Comparison of ENCODE assay signal across 8 cellular contexts in the genomic region with DNA sequence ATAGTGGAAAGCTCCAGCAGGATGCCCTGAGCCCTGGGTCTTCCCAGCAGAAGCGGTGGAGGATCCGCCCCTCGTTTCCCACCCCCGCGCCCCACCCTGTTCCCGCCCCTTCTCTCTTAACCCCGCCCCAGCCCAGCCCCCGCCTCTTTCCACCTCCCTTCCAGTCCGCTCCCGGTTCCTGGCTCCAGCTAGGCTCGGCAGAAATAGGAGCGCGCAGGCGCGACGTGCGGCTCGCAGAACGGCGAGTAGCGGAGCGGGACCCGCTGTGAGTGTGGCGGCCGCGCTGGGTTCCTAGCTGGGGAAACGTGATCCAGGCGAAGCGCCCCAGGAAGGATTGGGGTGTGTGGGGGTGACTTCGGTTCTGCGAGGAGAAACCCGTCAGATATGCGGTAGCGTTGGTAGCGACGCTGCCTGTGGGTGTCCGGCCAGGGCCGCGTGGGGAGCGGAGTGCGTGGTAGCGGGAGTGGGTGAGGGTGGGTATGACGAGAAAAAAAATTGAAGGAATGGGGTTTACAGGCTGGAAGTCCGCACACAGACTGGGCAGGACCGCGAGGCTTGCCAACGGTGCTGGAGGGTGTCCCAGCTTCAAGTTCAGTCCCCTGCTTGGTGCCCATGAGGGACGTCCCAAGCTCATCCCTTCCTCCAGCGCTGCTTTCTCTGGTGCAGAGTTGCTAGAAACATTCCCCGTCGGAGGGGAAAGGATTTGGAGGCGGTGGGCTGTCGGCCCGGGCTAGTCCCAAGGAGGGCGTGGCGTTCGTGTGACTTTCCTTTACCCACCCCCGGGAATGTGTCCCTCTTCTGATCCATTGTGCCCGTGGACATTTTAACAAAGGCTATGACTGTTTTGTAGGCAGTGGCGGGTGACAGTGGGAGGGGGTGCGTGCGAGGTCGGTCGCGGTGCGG. TPM values are rescaled to one million over a fixed set of nuclear protein-coding genes. Genes with fewer than 3 reads are reported as not detected.
DNase-seq lines count a peak whose midpoint lies in the region; TF ChIP-seq lines count a peak whose summit lies in the region.

A gene (plus strand): TSS at position 234 of the 903 bp plus-strand sequence. CDS start 56,886 bp downstream, outside the sequence.

- peak within 1 kb of the TSS; percentile 76 for H3K4me3 ChIP-seq in epithelial cell of esophagus (ENCODE audit: low read length)
- H3K4me3 ChIP-seq in stomach smooth muscle (ENCODE audit: low read length in 2 of 2) = peak within 1 kb of the TSS; percentile 77 to 84

- H3K27me3 ChIP-seq in stomach smooth muscle (ENCODE audit: control insufficient read depth in 1 of 2, insufficient read depth in 2 of 2, low read length in 2 of 2) = no peaks in the 10 kb centered on the region

- DNase-seq in AG09319 (ENCODE audit: extremely low read depth, low read depth) (peak; percentile 64), HT-29 (ENCODE audit: low spot score) (peak; percentile 58), SK-MEL-5 (ENCODE audit: low read depth, low spot score) (peak; percentile 81), epithelial cell of esophagus (ENCODE audit: low read depth) (peak; percentile 83), lung microvascular endothelial cell (ENCODE audit: low read depth in 2 of 2) (peak; percentile 82 to 89)
- no peak for DNase-seq in stimulated activated CD4-positive, alpha-beta T cell treated with anti-CD3 and anti-CD28 coated beads, Interleukin-2, amount 100 ng/mL, for 48 hours
- no peak for DNase-seq in stimulated activated naive CD4-positive, alpha-beta T cell (lab: John Stamatoyannopoulos, UW)

- peak within 1 kb of the TSS; percentile 22 to 70 for H3K9ac ChIP-seq in stomach smooth muscle (ENCODE audit: low read length in 2 of 2)

- H3K36me3 ChIP-seq in stomach smooth muscle (ENCODE audit: control insufficient read depth in 2 of 2, insufficient read depth in 2 of 2, low read length in 2 of 2) = no peaks in the 10 kb centered on the region

- H3K4me1 ChIP-seq in stomach smooth muscle (ENCODE audit: control insufficient read depth, insufficient read depth, low read length) = no peaks in the 10 kb centered on the region

- H3K27ac ChIP-seq in stomach smooth muscle (ENCODE audit: low read length) = peak within 1 kb of the TSS; percentile 13

- no peaks in the 10 kb centered on the region for H3K9me3 ChIP-seq in stomach smooth muscle (ENCODE audit: control insufficient read depth in 2 of 2, low read length in 2 of 2)

- in situ Hi-C loops in SK-MEL-5 (cut with HindIII; ENCODE audit: low pct_unique_long_range_greater_than_20kb, low sequenced_read_pairs) = no loop called here

- TF ChIP-seq CTCF in AG09319 (IDR thresholded peaks at IDR 0.05; ENCODE audit: low read depth, low read length) = no peak
- no peak for TF ChIP-seq CTCF in epithelial cell of esophagus (IDR thresholded peaks at IDR 0.05; ENCODE audit: insufficient read depth, low read depth, low read length, missing control alignments)

RNA-seq across cellular contexts. Expression of the gene that starts here (rescaled TPM):
- 4.0 and 5.8 TPM in 2 replicates for total RNA-seq in HT-29 (2014; rRNA removed; shearing (Covaris generic))
- 15.2 and 17.6 TPM in 2 replicates for total RNA-seq in SK-MEL-5 (2014; rRNA removed; shearing (Covaris generic))
- 11.7 and 13.9 TPM in 2 replicates for polyA plus RNA-seq in SK-MEL-5 (2015; cell fraction: cytosol; rRNA removed)
- polyA plus RNA-seq in SK-MEL-5 (2015; cell fraction: nucleus; rRNA removed) = 3.8 and 10.3 TPM in 2 replicates
- 14.8 and 19.8 TPM in 2 replicates for total RNA-seq in lung microvascular endothelial cell

Comparison
In these comparisons a context has a peak if more than half of its experiments do, and no peak if none do; other contexts are left out.
1. DNase-seq: peak in AG09319 (single experiment), HT-29 (single experiment), SK-MEL-5 (single experiment), epithelial cell of esophagus (single experiment) and lung microvascular endothelial cell (2 of 2); none in stimulated activated CD4-positive, alpha-beta T cell treated with anti-CD3 and anti-CD28 coated beads, Interleukin-2, amount 100 ng/mL, for 48 hours (0 of 2) and stimulated activated naive CD4-positive, alpha-beta T cell (0 of 6).